2 cellular contexts compared by ENCODE assay signal in the genomic region with DNA sequence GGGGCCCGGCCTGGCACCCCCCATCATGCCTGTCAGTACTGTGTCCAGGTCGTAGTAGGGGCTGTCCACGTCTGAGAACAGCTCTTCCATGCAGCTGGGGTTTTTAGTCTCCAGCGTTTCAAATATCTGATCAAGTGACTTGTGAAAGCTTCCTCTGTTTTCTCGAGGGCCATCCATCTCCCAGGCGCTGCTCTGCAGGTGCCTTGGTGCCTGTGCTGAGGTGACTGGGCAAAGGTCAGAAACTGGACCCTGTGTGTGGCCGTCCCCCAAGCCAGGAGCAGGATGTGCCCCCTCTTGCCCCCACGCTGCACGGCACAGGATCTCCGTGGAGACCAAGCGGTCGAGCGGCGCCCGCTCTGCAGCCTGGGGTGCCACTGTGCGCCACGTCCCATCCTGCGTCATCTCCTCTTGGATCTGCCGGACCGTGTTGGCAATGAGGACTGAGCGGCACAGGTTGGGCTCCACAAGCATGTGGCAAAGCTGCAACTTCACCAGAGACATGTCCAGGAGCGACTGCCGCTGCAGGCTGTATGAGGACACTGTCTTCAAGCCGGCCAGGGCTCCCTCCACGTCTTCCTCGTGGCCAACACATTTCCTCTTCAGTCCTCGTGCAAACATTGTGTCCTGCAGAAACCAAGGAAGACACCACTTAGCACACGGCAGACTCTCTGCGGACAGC.
TF ChIP-seq lines count a peak whose summit lies in the region.

No MANE protein-coding gene starts in this region.

TF ChIP-seq in GM23338, 12 proteins besides CTCF, POLR2A, EP300 and RAD21 (continues in another document):
- TF ChIP-seq ETS1 (IDR thresholded peaks at IDR 0.05) = no peak
- no peak for TF ChIP-seq CREB1 (CRISPR knock-in tag; IDR thresholded peaks at IDR 0.05; ENCODE audit: low read depth)
- no peak for TF ChIP-seq EZH2 (IDR thresholded peaks at IDR 0.05; ENCODE audit: low read depth, unreplicated experiment)
- TF ChIP-seq ZNF331 (CRISPR knock-in tag; IDR thresholded peaks at IDR 0.05; ENCODE audit: low read depth) = no peak
- no peak for TF ChIP-seq STAT1 (IDR thresholded peaks at IDR 0.05; ENCODE audit: unreplicated experiment)
- TF ChIP-seq EZH2phosphoT487 (IDR thresholded peaks at IDR 0.05; ENCODE audit: unreplicated experiment) = no peak
- no peak for TF ChIP-seq ZNF114 (CRISPR knock-in tag; IDR thresholded peaks at IDR 0.05)
- TF ChIP-seq POLR2AphosphoS5 (IDR thresholded peaks at IDR 0.05; ENCODE audit: low read depth) = no peak
- TF ChIP-seq REST (IDR thresholded peaks at IDR 0.05; ENCODE audit: unreplicated experiment) = no peak
- TF ChIP-seq JUNB (IDR thresholded peaks at IDR 0.05; ENCODE audit: unreplicated experiment) = no peak

TF ChIP-seq in K562, 482 proteins besides CTCF, POLR2A, EP300 and RAD21:
- TF ChIP-seq HINFP (tag; conservative IDR thresholded peaks at IDR 0.05; ENCODE audit: low read depth) (no peak), SUPT5H (IDR thresholded peaks at IDR 0.05) (no peak), RBFOX2 (IDR thresholded peaks at IDR 0.05; ENCODE audit: low read depth, low read length) (peak; percentile 21), NFE2 (IDR thresholded peaks at IDR 0.05; ENCODE audit: low read depth) (no peak), POLR2G (IDR thresholded peaks at IDR 0.05; ENCODE audit: low read depth, low read length) (peak; percentile 43; the same call in 1 of the 2 replicates), DNMT1 (IDR thresholded peaks at IDR 0.05) (no peak), ZNF444 (CRISPR knock-in tag; IDR thresholded peaks at IDR 0.05) (no peak), AFF1 (IDR thresholded peaks at IDR 0.05; ENCODE audit: low read depth in 1 of 2, partially characterized antibody in 2 of 2) (no peak), ZNF175 (CRISPR knock-in tag; IDR thresholded peaks at IDR 0.05; ENCODE audit: low read depth) (no peak), USF1 (CRISPR knock-in tag; IDR thresholded peaks at IDR 0.05) (no peak)
- TF ChIP-seq, protein P1, sequence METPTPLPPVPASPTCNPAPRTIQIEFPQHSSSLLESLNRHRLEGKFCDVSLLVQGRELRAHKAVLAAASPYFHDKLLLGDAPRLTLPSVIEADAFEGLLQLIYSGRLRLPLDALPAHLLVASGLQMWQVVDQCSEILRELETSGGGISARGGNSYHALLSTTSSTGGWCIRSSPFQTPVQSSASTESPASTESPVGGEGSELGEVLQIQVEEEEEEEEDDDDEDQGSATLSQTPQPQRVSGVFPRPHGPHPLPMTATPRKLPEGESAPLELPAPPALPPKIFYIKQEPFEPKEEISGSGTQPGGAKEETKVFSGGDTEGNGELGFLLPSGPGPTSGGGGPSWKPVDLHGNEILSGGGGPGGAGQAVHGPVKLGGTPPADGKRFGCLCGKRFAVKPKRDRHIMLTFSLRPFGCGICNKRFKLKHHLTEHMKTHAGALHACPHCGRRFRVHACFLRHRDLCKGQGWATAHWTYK (CRISPR knock-in tag; IDR thresholded peaks at IDR 0.05) = no peak
